16 cellular contexts compared by ENCODE assay signal in the genomic region with DNA sequence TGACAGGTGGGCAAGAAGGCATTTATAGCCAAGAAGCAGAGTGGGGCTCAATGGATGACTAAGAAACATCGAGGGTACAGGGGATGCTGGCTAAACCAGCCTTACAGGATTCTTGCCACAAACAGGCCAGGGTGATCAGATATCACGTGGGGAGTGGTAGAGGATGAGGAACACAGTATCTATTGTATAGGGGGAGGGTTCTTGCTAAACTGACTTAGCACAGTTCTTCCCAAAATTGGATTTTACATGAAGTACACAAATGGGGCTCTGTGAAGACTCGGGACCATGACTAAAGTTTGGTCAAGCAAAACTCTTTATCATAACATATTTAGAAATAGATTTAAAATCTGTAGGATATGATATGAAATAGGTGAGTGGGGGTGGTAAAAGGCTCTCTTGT.
DNase-seq lines count a peak whose midpoint lies in the region; ATAC-seq and TF ChIP-seq lines count a peak whose summit lies in the region.
"Had no signal": no experiment of that assay in that cellular context is flagged by ENCODE, and none has a peak within 500 bp of the region (broad histone marks: within the 10 kb centered on the region; RNA-seq: fewer than 3 reads in every experiment).

No MANE protein-coding gene starts in this region.

- no peaks in the 10 kb centered on the region for H3K36me3 ChIP-seq in PC-3 (ENCODE audit: low read depth, low read length)

- no peak for ATAC-seq in PC-3
- no peak for ATAC-seq in GM19324 (IDR thresholded peaks at IDR 0.05; ENCODE audit: low FRiP score, unreplicated experiment)
- ATAC-seq: GM12878, GM23338 had no signal

- no peaks in the 10 kb centered on the region for H3K4me1 Mint-ChIP-seq in type B pancreatic cell (ENCODE audit: unreplicated experiment)
- H3K4me1 Mint-ChIP-seq: IgD-negative memory B cell had no signal

- POLR2A ChIA-PET in PC-3 (lab: Charles Lee; ENCODE audit: unreplicated experiment), result no interaction called here

- no peak overlapping the region for H3K4me3 Mint-ChIP-seq in type B pancreatic cell
- H3K4me3 Mint-ChIP-seq: CD4-positive, alpha-beta T cell; GM23338; IgD-negative memory B cell had no signal

- intact Hi-C loops in PC-3 (cut with micrococcal nuclease), result no loop called here

- no peaks in the 10 kb centered on the region for H4K20me1 ChIP-seq in PC-3 (ENCODE audit: low read length)

- H3K9me2 ChIP-seq in PC-3 (replicated peaks; ENCODE audit: low read length), result no peaks in the 10 kb centered on the region

- TF ChIP-seq CTCF in PC-3 (conservative IDR thresholded peaks at IDR 0.05; ENCODE audit: low read depth, low read length) (no peak), type B pancreatic cell (conservative IDR thresholded peaks at IDR 0.05) (no peak)

- H3K36me3 Mint-ChIP-seq in type B pancreatic cell, result no peaks in the 10 kb centered on the region
- H3K36me3 Mint-ChIP-seq: IgD-negative memory B cell had no signal

- no peaks in the 10 kb centered on the region for H3K9me3 ChIP-seq in PC-3 (ENCODE audit: low read length)

- no peaks in the 10 kb centered on the region for H3K27me3 Mint-ChIP-seq in type B pancreatic cell
- H3K27me3 Mint-ChIP-seq: CD4-positive, alpha-beta T cell had no signal

- H2AFZ ChIP-seq in PC-3 (ENCODE audit: low read length), result no peak overlapping the region
- H2AFZ ChIP-seq: GM23338 had no signal

- H3K27me3 ChIP-seq in PC-3 (ENCODE audit: low read length), result no peaks in the 10 kb centered on the region

- BruUV-seq in PC-3 (replicated peaks; lab: Mats Ljungman, UMichigan), result no TSS peak

- no peaks in the 10 kb centered on the region for H3K9me3 Mint-ChIP-seq in type B pancreatic cell
- H3K9me3 Mint-ChIP-seq: CD4-positive, alpha-beta T cell had no signal

- DNase-seq in NCI-H748 (lab: John Stamatoyannopoulos, UW; ENCODE audit: unreplicated experiment) (peak; percentile 2), NCI-H748 treated with DMSO at 0.1 percent for 48 hours (lab: John Stamatoyannopoulos, UW) (no peak), PC-3 (peak; percentile 42), foreskin melanocyte (peak; percentile 83), type B pancreatic cell (ENCODE audit: extremely low spot score, unreplicated experiment) (no peak), NCI-H1417 treated with DMSO at 0.1 percent for 48 hours (lab: John Stamatoyannopoulos, UW) (no peak), putamen (ENCODE audit: low spot score) (no peak)
- DNase-seq: ACHN; C1 segment of cervical spinal cord; CD4-positive, alpha-beta T cell; COR-L47; H7 had no signal

- peak overlapping the region; percentile 10 for H3K27ac Mint-ChIP-seq in type B pancreatic cell
- H3K27ac Mint-ChIP-seq: CD4-positive, alpha-beta T cell; GM23338; IgD-negative memory B cell had no signal

- no peak overlapping the region for H3K9ac ChIP-seq in PC-3 (ENCODE audit: low read length)

- H3K4me1 ChIP-seq in PC-3 (ENCODE audit: insufficient read depth, low read length), result no peaks in the 10 kb centered on the region

- H3K4me3 ChIP-seq in PC-3 (ENCODE audit: low read length), result no peak overlapping the region
- H3K4me3 ChIP-seq: GM12878, GM23338 had no signal

- H3K27ac ChIP-seq in PC-3 (ENCODE audit: low read length), result no peak overlapping the region

- no peaks in the 10 kb centered on the region for H3K79me2 ChIP-seq in PC-3 (ENCODE audit: low read length)

- H3K4me2 ChIP-seq in PC-3 (ENCODE audit: low read length), result no peak overlapping the region
- H3K4me2 ChIP-seq: GM23338 had no signal

- H3F3A ChIP-seq in PC-3 (ENCODE audit: low read length, unreplicated experiment), result no peaks in the 10 kb centered on the region

- CTCF ChIA-PET in PC-3 (lab: Charles Lee), result no interaction called here

Comparison
In these comparisons a context has a peak if more than half of its experiments do, and no peak if none do; other contexts are left out.
1. DNase-seq: peak in NCI-H748 (single experiment), PC-3 (single experiment) and foreskin melanocyte (single experiment); none in NCI-H748 treated with DMSO at 0.1 percent for 48 hours (single experiment), type B pancreatic cell (single experiment), NCI-H1417 treated with DMSO at 0.1 percent for 48 hours (single experiment) and putamen (single experiment).